ENCODE assay signal across 24 cellular contexts in genomic region chr22:29563652-29564460, GRCh38.
"Had no signal": no experiment of that assay in that cellular context is flagged by ENCODE, and none has a peak within 500 bp of the region (broad histone marks: within the 10 kb centered on the region; RNA-seq: fewer than 3 reads in every experiment).

No MANE protein-coding gene starts in this region.

- H3K9me3 ChIP-seq: esophagus squamous epithelium, mucosa of descending colon, psoas muscle, suprapubic skin, transverse colon, uterus had no signal

- H3K27ac Mint-ChIP-seq: activated CD4-positive, alpha-beta T cell treated with anti-CD3 and anti-CD28 coated beads, Interleukin-2, amount 10 ng/mL, durations not matched to agents 24 days and 14 days; activated CD8-positive, alpha-beta T cell treated with anti-CD3 and anti-CD28 coated beads for 36 hours; activated naive CD8-positive, alpha-beta T cell treated with anti-CD3 and anti-CD28 coated beads for 36 hours; activated T-helper 17 cell treated with anti-CD3 and anti-CD28 coated beads, Interleukin-2, amount 50 U/mL, for 72 hours; neural progenitor cell; stimulated activated naive CD8-positive, alpha-beta T cell treated with anti-CD3 and anti-CD28 coated beads, Interleukin-15, amount 100 ng/mL, for 72 hours had no signal

- H3K4me1 ChIP-seq: neural progenitor cell, psoas muscle, suprapubic skin, transverse colon, uterus had no signal

- DNase-seq: activated CD4-positive, alpha-beta T cell treated with anti-CD3 and anti-CD28 coated beads, Interleukin-2, amount 10 ng/mL, durations not matched to agents 24 days and 14 days; activated CD8-positive, alpha-beta T cell treated with anti-CD3 and anti-CD28 coated beads for 36 hours; activated naive CD4-positive, alpha-beta T cell; activated naive CD8-positive, alpha-beta T cell treated with anti-CD3 and anti-CD28 coated beads for 36 hours; activated T-cell treated with anti-CD3 and anti-CD28 coated beads, Interleukin-2, amount 50 U/mL, for 1 hour; amygdala; esophagus squamous epithelium; hippocampal formation; islet precursor cell; mesenchymal stem cell; mucosa of descending colon; naive thymus-derived CD4-positive, alpha-beta T cell; psoas muscle; stimulated activated CD4-positive, alpha-beta T cell treated with anti-CD3 and anti-CD28 coated beads, Interleukin-4, amount 100 ng/mL, for 1 hour; stimulated activated naive CD8-positive, alpha-beta T cell treated with anti-CD3 and anti-CD28 coated beads, Interleukin-15, amount 100 ng/mL, for 72 hours; transverse colon; uterus had no signal

- H3K36me3 ChIP-seq: uterus had no signal

- FAIRE-seq: endothelial cell of umbilical vein had no signal

- H3K4me3 ChIP-seq: coronary artery, esophagus squamous epithelium, mucosa of descending colon, neural progenitor cell, psoas muscle, smooth muscle cell, suprapubic skin, transverse colon, uterus had no signal

- H3K27ac ChIP-seq: coronary artery, esophagus squamous epithelium, neural progenitor cell, psoas muscle, suprapubic skin, transverse colon, uterus had no signal

- H3K4me2 ChIP-seq: neural progenitor cell, smooth muscle cell had no signal

- H3K27me3 ChIP-seq: esophagus squamous epithelium, neural progenitor cell, suprapubic skin, transverse colon, uterus had no signal

- H3K27me3 Mint-ChIP-seq: activated CD4-positive, alpha-beta T cell treated with anti-CD3 and anti-CD28 coated beads, Interleukin-2, amount 10 ng/mL, durations not matched to agents 24 days and 14 days; activated CD8-positive, alpha-beta T cell treated with anti-CD3 and anti-CD28 coated beads for 36 hours; activated naive CD8-positive, alpha-beta T cell treated with anti-CD3 and anti-CD28 coated beads for 36 hours; activated T-helper 17 cell treated with anti-CD3 and anti-CD28 coated beads, Interleukin-2, amount 50 U/mL, for 72 hours; naive thymus-derived CD4-positive, alpha-beta T cell; stimulated activated naive CD8-positive, alpha-beta T cell treated with anti-CD3 and anti-CD28 coated beads, Interleukin-15, amount 100 ng/mL, for 72 hours had no signal

- H2AFZ ChIP-seq: neural progenitor cell had no signal

- H3K4me3 Mint-ChIP-seq: activated CD4-positive, alpha-beta T cell treated with anti-CD3 and anti-CD28 coated beads, Interleukin-2, amount 10 ng/mL, durations not matched to agents 24 days and 14 days; activated CD8-positive, alpha-beta T cell treated with anti-CD3 and anti-CD28 coated beads for 36 hours; activated naive CD8-positive, alpha-beta T cell treated with anti-CD3 and anti-CD28 coated beads for 36 hours; activated T-helper 17 cell treated with anti-CD3 and anti-CD28 coated beads, Interleukin-2, amount 50 U/mL, for 72 hours; naive thymus-derived CD4-positive, alpha-beta T cell; neural progenitor cell; stimulated activated naive CD8-positive, alpha-beta T cell treated with anti-CD3 and anti-CD28 coated beads, Interleukin-15, amount 100 ng/mL, for 72 hours had no signal

- H3K4me1 Mint-ChIP-seq: activated CD4-positive, alpha-beta T cell treated with anti-CD3 and anti-CD28 coated beads, Interleukin-2, amount 10 ng/mL, durations not matched to agents 24 days and 14 days; activated naive CD8-positive, alpha-beta T cell treated with anti-CD3 and anti-CD28 coated beads for 36 hours; activated T-helper 17 cell treated with anti-CD3 and anti-CD28 coated beads, Interleukin-2, amount 50 U/mL, for 72 hours; naive thymus-derived CD4-positive, alpha-beta T cell; neural progenitor cell; stimulated activated naive CD8-positive, alpha-beta T cell treated with anti-CD3 and anti-CD28 coated beads, Interleukin-15, amount 100 ng/mL, for 72 hours had no signal

- H3K9me3 Mint-ChIP-seq: activated CD4-positive, alpha-beta T cell treated with anti-CD3 and anti-CD28 coated beads, Interleukin-2, amount 10 ng/mL, durations not matched to agents 24 days and 14 days; activated CD8-positive, alpha-beta T cell treated with anti-CD3 and anti-CD28 coated beads for 36 hours; activated naive CD8-positive, alpha-beta T cell treated with anti-CD3 and anti-CD28 coated beads for 36 hours; activated T-helper 17 cell treated with anti-CD3 and anti-CD28 coated beads, Interleukin-2, amount 50 U/mL, for 72 hours; naive thymus-derived CD4-positive, alpha-beta T cell; neural progenitor cell; stimulated activated naive CD8-positive, alpha-beta T cell treated with anti-CD3 and anti-CD28 coated beads, Interleukin-15, amount 100 ng/mL, for 72 hours had no signal

- H3K9ac ChIP-seq: neural progenitor cell had no signal

- ATAC-seq: activated CD8-positive, alpha-beta T cell treated with anti-CD3 and anti-CD28 coated beads for 36 hours; activated T-helper 17 cell treated with anti-CD3 and anti-CD28 coated beads, Interleukin-2, amount 50 U/mL, for 72 hours; mucosa of descending colon; naive thymus-derived CD4-positive, alpha-beta T cell; psoas muscle; sciatic nerve; stimulated activated naive CD8-positive, alpha-beta T cell treated with anti-CD3 and anti-CD28 coated beads, Interleukin-15, amount 100 ng/mL, for 72 hours had no signal
